ENCODE assay signal across 8 cellular contexts in genomic region chr4:168318266-168318895, GRCh38. TPM values are rescaled to one million over a fixed set of nuclear protein-coding genes. Genes with fewer than 3 reads are reported as not detected.
DNase-seq lines count a peak whose midpoint lies in the region; ATAC-seq and TF ChIP-seq lines count a peak whose summit lies in the region.

TSS of gene DDX60 (minus strand) at chr4:168318752. CDS start at chr4:168311259, 7,493 bp downstream.

- DNase-seq in CD1c-positive myeloid dendritic cell (ENCODE audit: extremely low spot score) (peak; percentile 83), NOMO-1 (lab: John Stamatoyannopoulos, UW; ENCODE audit: unreplicated experiment in 2 of 2) (peak; percentile 81 to 90), activated T-cell treated with anti-CD3 and anti-CD28 coated beads for 4 hours (peak; percentile 82), epithelial cell of proximal tubule (ENCODE audit: low read depth) (no peak), mucosa of gallbladder (ENCODE audit: low spot score) (peak; percentile 76)
- peak; percentile 75 to 77 for DNase-seq in stimulated activated CD8-positive, alpha-beta memory T cell treated with anti-CD3 and anti-CD28 coated beads, Interleukin-4, amount 100 ng/mL, for 4 hours (ENCODE audit: low read depth in 2 of 2, low spot score in 1 of 2)

- H3K4me3 ChIP-seq in epithelial cell of proximal tubule (ENCODE audit: low read depth, low read length): peak within 1 kb of the TSS; percentile 85

- peak; percentile 62 for TF ChIP-seq CTCF in epithelial cell of proximal tubule (conservative IDR thresholded peaks at IDR 0.05; ENCODE audit: low read depth, low read length)

- ATAC-seq in GM19351 (IDR thresholded peaks at IDR 0.05; ENCODE audit: unreplicated experiment) (peak; percentile 99), HG03521 (IDR thresholded peaks at IDR 0.05; ENCODE audit: unreplicated experiment) (peak; percentile 100)

RNA-seq across cellular contexts. Expression of gene DDX60, which starts in this region (rescaled TPM):
- total RNA-seq in epithelial cell of proximal tubule (4.6 and 16.7 TPM in 2 replicates), mucosa of gallbladder (19.6 TPM)
